8 cellular contexts compared by ENCODE assay signal in genomic region chr19:48967346-48968178, GRCh38. TPM values are rescaled to one million over a fixed set of nuclear protein-coding genes. Genes with fewer than 3 reads are reported as not detected.
A peak's percentile ranks its signal among the peaks of the same experiment; 100 is the strongest.
DNase-seq lines count a peak whose midpoint lies in the region; ATAC-seq and TF ChIP-seq lines count a peak whose summit lies in the region.

No MANE protein-coding gene starts in this region.

- H3K4me3 ChIP-seq in mammary epithelial cell (replicated peaks in 1 of 3; ENCODE audit: insufficient read depth in 1 of 3, low read depth in 2 of 3, low read length in 3 of 3) (no peak overlapping the region), heart left ventricle (peak overlapping the region in 9 of 12 donors; percentile 76 to 99 (median 87)), spleen (peak overlapping the region in 5 of 8 donors; percentile 88 to 99 (median 97)), SJCRH30 (no peak overlapping the region)

- dilution Hi-C loops in mammary epithelial cell (cut with HindIII; ENCODE audit: low sequenced_read_pairs) = loop anchor here (5.0 kb wide), 3 partner anchors 65 to 170 kb away; partner anchors contain the start of gene NUCB1

- BruUV-seq in MCF 10A (replicated peaks; lab: Mats Ljungman, UMichigan) (no TSS peak), mammary epithelial cell (replicated peaks; lab: Mats Ljungman, UMichigan) (no TSS peak)

- no peak for TF ChIP-seq CTCF in MCF 10A (IDR thresholded peaks at IDR 0.05; ENCODE audit: unreplicated experiment)
- no peak for TF ChIP-seq CTCF in mammary epithelial cell (conservative IDR thresholded peaks at IDR 0.05 in 1 of 2, IDR thresholded peaks at IDR 0.05 in 1 of 2; ENCODE audit: extremely low read depth in 1 of 2, insufficient read depth in 1 of 2, low read depth in 1 of 2, low read length in 2 of 2)
- TF ChIP-seq CTCF in WTC11 (IDR thresholded peaks at IDR 0.05) = no peak
- TF ChIP-seq CTCF in heart left ventricle (IDR thresholded peaks at IDR 0.05) = no peak
- TF ChIP-seq CTCF in spleen (IDR thresholded peaks at IDR 0.05 in 8 of 11, conservative IDR thresholded peaks at IDR 0.05 in 3 of 11) = no peak

- CTCF ChIA-PET in MCF 10A (lab: Yijun Ruan, JAX) = interaction anchor here (0.5 to 2.0 kb wide), 6 partner anchors 9 to 172 kb away, joined by 3 to 13 read pairs (median 4); partner anchors contain the start of genes GYS1 and RUVBL2
- CTCF ChIA-PET in mammary epithelial cell (lab: Charles Lee; ENCODE audit: low non-redundant PET) = no interaction called here
- CTCF ChIA-PET in WTC11 (lab: Charles Lee) = interaction anchor here (0.5 to 2.6 kb wide), 6 partner anchors 8 to 235 kb away, joined by 3 to 13 read pairs (median 6); partner anchors contain the start of genes GYS1 and RUVBL2

- intact Hi-C loops in MCF 10A (cut with micrococcal nuclease) (no loop called here), mammary epithelial cell (cut with micrococcal nuclease) (loop anchor here (10.0 kb wide), 1 partner anchor 323 kb away; the partner anchor contains the start of gene CA11), heart left ventricle (cut with DNase I) (loop anchor here in 6 of 10 donors (5.0 to 10.0 kb wide), 5 partner anchors 63 to 323 kb away; partner anchors contain the start of genes PPP1R15A (in 3 of the 6), NUCB1 (in 2 of the 6) and CA11 (in 1 of the 6)), spleen (cut with DNase I; ENCODE audit: low total_unique reads) (loop anchor here (10.0 kb wide), 1 partner anchor 93 kb away; the partner anchor contains the start of gene PPP1R15A)

- H3K27ac ChIP-seq in mammary epithelial cell (ENCODE audit: insufficient read depth, low read depth, low read length) (no peak overlapping the region), heart left ventricle (peak overlapping the region; percentile 6 to 97 (median 92)), spleen (peak overlapping the region in 7 of 8 donors; percentile 95 to 98 (median 97)), SJCRH30 (no peak overlapping the region)

- H3K27me3 Mint-ChIP-seq in MCF 10A (ENCODE audit: insufficient read depth, unreplicated experiment) (no peaks in the 10 kb centered on the region), WTC11 (ENCODE audit: low read depth) (no peaks in the 10 kb centered on the region)

- H3K36me3 ChIP-seq in mammary epithelial cell (ENCODE audit: insufficient read depth, low read length) = peaks cover 19% of the 10 kb centered on the region
- peaks cover 0 to 65% (median 53%) of the 10 kb centered on the region in 9 donors for H3K36me3 ChIP-seq in heart left ventricle
- H3K36me3 ChIP-seq in spleen = peaks cover 3 to 64% (median 40%) of the 10 kb centered on the region in 6 donors
- H3K36me3 ChIP-seq in SJCRH30 = peaks cover 46% of the 10 kb centered on the region

- H3K9ac ChIP-seq in mammary epithelial cell (ENCODE audit: insufficient read depth, low read length) = no peak overlapping the region

- peak overlapping the region; percentile 97 for H3K4me3 Mint-ChIP-seq in MCF 10A (ENCODE audit: unreplicated experiment)
- H3K4me3 Mint-ChIP-seq in WTC11 = peak overlapping the region; percentile 99

- H3K4me1 Mint-ChIP-seq in MCF 10A (ENCODE audit: insufficient read depth, unreplicated experiment) (peaks cover 30% of the 10 kb centered on the region), WTC11 (peaks cover 35% of the 10 kb centered on the region)

- H3K27me3 ChIP-seq in mammary epithelial cell (ENCODE audit: insufficient read depth, low read length) = no peaks in the 10 kb centered on the region
- no peaks in the 10 kb centered on the region for H3K27me3 ChIP-seq in heart left ventricle
- no peaks in the 10 kb centered on the region for H3K27me3 ChIP-seq in spleen (replicated peaks in 1 of 7)
- no peaks in the 10 kb centered on the region for H3K27me3 ChIP-seq in SJCRH30

- H3K79me2 ChIP-seq in mammary epithelial cell (ENCODE audit: insufficient read depth, low read length) = no peaks in the 10 kb centered on the region

- H3K9me3 Mint-ChIP-seq in MCF 10A (ENCODE audit: unreplicated experiment) (no peaks in the 10 kb centered on the region), WTC11 (peaks cover 4% of the 10 kb centered on the region)

- H3K4me1 ChIP-seq in mammary epithelial cell (ENCODE audit: insufficient read depth, low read length) (peaks cover 22% of the 10 kb centered on the region), heart left ventricle (peaks cover 10 to 70% (median 48%) of the 10 kb centered on the region in 12 donors), spleen (peaks cover 31 to 80% (median 64%) of the 10 kb centered on the region in 6 donors), SJCRH30 (peaks cover 13% of the 10 kb centered on the region)

- in situ Hi-C loops in mammary epithelial cell (cut with MboI; ENCODE audit: low sequenced_read_pairs in 2 of 2) = loop anchor here in 1 of 2 donors (25.0 kb wide), 1 partner anchor 180 kb away; no protein-coding TSS in a partner anchor

- H3K27ac Mint-ChIP-seq in MCF 10A (ENCODE audit: low read depth, unreplicated experiment) (peak overlapping the region; percentile 78), WTC11 (no peak overlapping the region)

- no peak overlapping the region for H3K4me2 ChIP-seq in mammary epithelial cell (ENCODE audit: insufficient read depth, low read depth, low read length)

- POLR2A ChIA-PET in MCF 10A (lab: Yijun Ruan, JAX) = interaction anchor here (0.6 to 5.3 kb wide), 5 partner anchors 10 to 93 kb away, joined by 5 to 98 read pairs (median 47); partner anchors contain the start of genes BAX, GYS1 and RUVBL2
- POLR2A ChIA-PET in WTC11 (lab: Charles Lee) = interaction anchor here (1.3 to 1.5 kb wide), 2 partner anchors 13 to 26 kb away, joined by 3 to 4 read pairs; partner anchors contain the start of genes BAX and RUVBL2

- no peaks in the 10 kb centered on the region for H4K20me1 ChIP-seq in mammary epithelial cell (ENCODE audit: insufficient read depth, low read length)

- 93% methylated on average over 14 of the region's 14 CpGs for WGBS in mammary epithelial cell (ENCODE audit: low coverage, missing lambda C conversion rate)
- WGBS in heart left ventricle, 4 donors = 79 to 83% (median 80%) methylated on average over 14 of the region's 14 CpGs
- WGBS in spleen, 5 donors = 53 to 81% (median 69%) methylated on average over 14 of the region's 14 CpGs

- H3K9me3 ChIP-seq in mammary epithelial cell (replicated peaks; ENCODE audit: insufficient read depth, low read length) (no peaks in the 10 kb centered on the region), heart left ventricle (no peaks in the 10 kb centered on the region), spleen (no peaks in the 10 kb centered on the region), SJCRH30 (replicated peaks) (no peaks in the 10 kb centered on the region)

- DNase-seq in MCF 10A (ENCODE audit: unreplicated experiment) (peak; percentile 24), mammary epithelial cell (no peak), WTC11 (ENCODE audit: low spot score) (no peak), heart left ventricle (peak in 3 of 5 donors; percentile 58 to 71 (median 60)), spleen (peak; percentile 83), SJCRH30 (no peak)

- H2AFZ ChIP-seq in mammary epithelial cell (ENCODE audit: low read depth, low read length) = no peak overlapping the region

- TF ChIP-seq POLR2A in heart left ventricle (IDR thresholded peaks at IDR 0.05) (no peak), spleen (IDR thresholded peaks at IDR 0.05) (peak in 1 of 3 donors; percentile 18)

- H3K36me3 Mint-ChIP-seq in MCF 10A (ENCODE audit: insufficient read depth, unreplicated experiment) (peaks cover 65% of the 10 kb centered on the region), WTC11 (peaks cover 45% of the 10 kb centered on the region)

- ATAC-seq in WTC11 (no peak), heart left ventricle (peak in 1 of 4 donors; percentile 2), GM18909 (IDR thresholded peaks at IDR 0.05; ENCODE audit: poor library complexity, unreplicated experiment) (no peak), GM18519 (IDR thresholded peaks at IDR 0.05; ENCODE audit: low FRiP score, unreplicated experiment) (no peak)

RNA-seq across cellular contexts. Expression of gene FTL, which starts 2.5 kb away (rescaled TPM):
- total RNA-seq in MCF 10A (2022) (275 and 390 TPM in 2 replicates), mammary epithelial cell (100 to 1,000 TPM; 186 to 287 TPM), WTC11 (2021) (1,061 to 1,225 TPM (median 1,202 TPM) in 3 replicates), heart left ventricle (1,000 to 10,000 TPM in 4 of 9 donors, 100 to 1,000 TPM in 5; 484 to 6,770 (median 857) TPM), spleen (over 10,000 TPM in 2 of 7 donors, 1,000 to 10,000 TPM in 5; 4,960 to 10,995 (median 6,703) TPM)
- polyA plus RNA-seq in mammary epithelial cell (181 TPM), heart left ventricle (1,000 to 10,000 TPM in 1 of 2 donors, 100 to 1,000 TPM in 1; 836 to 1,542 TPM), spleen (over 10,000 TPM in 1 of 3 donors, 1,000 to 10,000 TPM in 2; 5,646 to 14,078 (median 8,665) TPM)
- polyA minus RNA-seq in mammary epithelial cell = 416 TPM
- total RNA-seq in SJCRH30 (2014; rRNA removed; shearing (Covaris generic)) = 1,133 and 1,259 TPM in 2 replicates

RNA-seq across cellular contexts. Expression of gene BAX, which starts 12.9 kb away (rescaled TPM):
- total RNA-seq in MCF 10A (2022) = 130 and 152 TPM in 2 replicates
- total RNA-seq in mammary epithelial cell = 100 to 1,000 TPM in 1 of 2 donors, 10 to 100 TPM in 1; 53.7 to 180 TPM
- polyA plus RNA-seq in mammary epithelial cell = 77.6 TPM
- polyA minus RNA-seq in mammary epithelial cell = 74.0 TPM
- 346 to 387 TPM (median 351 TPM) in 3 replicates for total RNA-seq in WTC11 (2021)
- total RNA-seq in heart left ventricle = 10 to 100 TPM; 17.9 to 68.4 (median 23.1) TPM
- 10 to 100 TPM; 21.1 to 34.4 TPM for polyA plus RNA-seq in heart left ventricle
- total RNA-seq in spleen = 100 to 1,000 TPM in 6 of 7 donors, 10 to 100 TPM in 1; 65.9 to 158 (median 113) TPM
- 100 to 1,000 TPM; 131 to 219 (median 177) TPM for polyA plus RNA-seq in spleen
- 49.1 and 56.9 TPM in 2 replicates for total RNA-seq in SJCRH30 (2014; rRNA removed; shearing (Covaris generic))

RNA-seq across cellular contexts. Expression of gene GYS1, which starts 25.5 kb away (rescaled TPM):
- total RNA-seq in MCF 10A (2022) (29.7 and 42.7 TPM in 2 replicates), mammary epithelial cell (10 to 100 TPM; 40.0 to 79.8 TPM), WTC11 (2021) (45.9 to 52.0 TPM (median 46.1 TPM) in 3 replicates), heart left ventricle (100 to 1,000 TPM; 125 to 264 (median 173) TPM), spleen (10 to 100 TPM; 23.3 to 47.1 (median 32.1) TPM)
- polyA plus RNA-seq in mammary epithelial cell (88.3 TPM), heart left ventricle (100 to 1,000 TPM; 114 to 154 TPM), spleen (10 to 100 TPM; 11.9 to 20.0 (median 15.1) TPM)
- 362 TPM for polyA minus RNA-seq in mammary epithelial cell
- 38.9 and 42.8 TPM in 2 replicates for total RNA-seq in SJCRH30 (2014; rRNA removed; shearing (Covaris generic))

RNA-seq across cellular contexts. Expression of gene RUVBL2, which starts 26.1 kb away (rescaled TPM):
- total RNA-seq in MCF 10A (2022) (126 and 156 TPM in 2 replicates), mammary epithelial cell (100 to 1,000 TPM; 108 to 148 TPM), WTC11 (2021) (168 to 178 TPM (median 169 TPM) in 3 replicates), heart left ventricle (10 to 100 TPM; 41.4 to 93.9 (median 50.9) TPM), spleen (10 to 100 TPM; 32.0 to 46.9 (median 38.4) TPM)
- polyA plus RNA-seq in mammary epithelial cell (256 TPM), heart left ventricle (100 to 1,000 TPM in 1 of 2 donors, 10 to 100 TPM in 1; 68.0 to 109 TPM), spleen (10 to 100 TPM; 46.7 to 58.4 (median 53.5) TPM)
- polyA minus RNA-seq in mammary epithelial cell = 120 TPM
- total RNA-seq in SJCRH30 (2014; rRNA removed; shearing (Covaris generic)) = 139 and 152 TPM in 2 replicates

RNA-seq across cellular contexts. Expression of gene DHDH, which starts 34.1 kb away (rescaled TPM):
- total RNA-seq in MCF 10A (2022) (not detected in 2 replicates), mammary epithelial cell (1 to 10 TPM in 1 of 2 donors, under 1 TPM in 1; 0.33 to 3.0 TPM), WTC11 (2021) (3.0 to 3.4 TPM (median 3.1 TPM) in 3 replicates), heart left ventricle (under 1 TPM in 1 of 9 donors, not detected in 8; 0.49 TPM), spleen (1 to 10 TPM in 4 of 7 donors, under 1 TPM in 2, not detected in 1; 0.51 to 4.5 (median 2.5) TPM)
- polyA plus RNA-seq in mammary epithelial cell (3.7 TPM), heart left ventricle (under 1 TPM in 1 of 2 donors, not detected in 1; 0.15 TPM), spleen (1 to 10 TPM; 1.2 to 2.6 (median 1.2) TPM)
- 2.9 TPM for polyA minus RNA-seq in mammary epithelial cell
- not detected in 2 replicates for total RNA-seq in SJCRH30 (2014; rRNA removed; shearing (Covaris generic))

Comparison
In these comparisons a context has a peak if more than half of its experiments do, and no peak if none do; other contexts are left out.
1. DNase-seq: peak in MCF 10A (single experiment), heart left ventricle (3 of 5) and spleen (single experiment); none in mammary epithelial cell (single experiment), WTC11 (single experiment) and SJCRH30 (0 of 2).
2. H3K27ac ChIP-seq: peak in heart left ventricle (12 of 12) and spleen (7 of 8); none in mammary epithelial cell (single experiment) and SJCRH30 (single experiment).
3. H3K4me3 ChIP-seq: peak in heart left ventricle (9 of 12) and spleen (5 of 8); none in mammary epithelial cell (0 of 3) and SJCRH30 (single experiment).